1 cellular context compared by ENCODE assay signal in genomic region chr9:93198839-93199625, GRCh38.
TF ChIP-seq lines count a peak whose summit lies in the region.

No MANE protein-coding gene starts in this region.

TF ChIP-seq in HCT116, 20 proteins besides CTCF, POLR2A, EP300 and RAD21 (continued from another document):
- no peak for TF ChIP-seq REST (IDR thresholded peaks at IDR 0.05; ENCODE audit: low read depth)
- TF ChIP-seq, protein P1, sequence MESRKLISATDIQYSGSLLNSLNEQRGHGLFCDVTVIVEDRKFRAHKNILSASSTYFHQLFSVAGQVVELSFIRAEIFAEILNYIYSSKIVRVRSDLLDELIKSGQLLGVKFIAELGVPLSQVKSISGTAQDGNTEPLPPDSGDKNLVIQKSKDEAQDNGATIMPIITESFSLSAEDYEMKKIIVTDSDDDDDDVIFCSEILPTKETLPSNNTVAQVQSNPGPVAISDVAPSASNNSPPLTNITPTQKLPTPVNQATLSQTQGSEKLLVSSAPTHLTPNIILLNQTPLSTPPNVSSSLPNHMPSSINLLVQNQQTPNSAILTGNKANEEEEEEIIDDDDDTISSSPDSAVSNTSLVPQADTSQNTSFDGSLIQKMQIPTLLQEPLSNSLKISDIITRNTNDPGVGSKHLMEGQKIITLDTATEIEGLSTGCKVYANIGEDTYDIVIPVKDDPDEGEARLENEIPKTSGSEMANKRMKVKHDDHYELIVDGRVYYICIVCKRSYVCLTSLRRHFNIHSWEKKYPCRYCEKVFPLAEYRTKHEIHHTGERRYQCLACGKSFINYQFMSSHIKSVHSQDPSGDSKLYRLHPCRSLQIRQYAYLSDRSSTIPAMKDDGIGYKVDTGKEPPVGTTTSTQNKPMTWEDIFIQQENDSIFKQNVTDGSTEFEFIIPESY (IDR thresholded peaks at IDR 0.05; ENCODE audit: extremely low read depth, insufficient replicate concordance, low read length): no peak
- TF ChIP-seq JUND (IDR thresholded peaks at IDR 0.05): no peak
- no peak for TF ChIP-seq EZH2phosphoT487 (IDR thresholded peaks at IDR 0.05; ENCODE audit: borderline replicate concordance)
- no peak for TF ChIP-seq CEBPB (IDR thresholded peaks at IDR 0.05; ENCODE audit: low read depth)
- TF ChIP-seq SRF (IDR thresholded peaks at IDR 0.05; ENCODE audit: low read depth): no peak
- TF ChIP-seq EGR1 (IDR thresholded peaks at IDR 0.05; ENCODE audit: low read depth): no peak
- TF ChIP-seq FOSL1 (IDR thresholded peaks at IDR 0.05; ENCODE audit: low read depth): no peak
